In genomic region chr7:100222445-100223132, GRCh38 we compare ENCODE assay signal across 15 cellular contexts. TPM values are rescaled to one million over a fixed set of nuclear protein-coding genes. Genes with fewer than 3 reads are reported as not detected.
A peak's percentile ranks its signal among the peaks of the same experiment; 100 is the strongest.
DNase-seq lines count a peak whose midpoint lies in the region; ATAC-seq and FAIRE-seq lines count a peak whose summit lies in the region.
"Had no signal": no experiment of that assay in that cellular context is flagged by ENCODE, and none has a peak within 500 bp of the region (broad histone marks: within the 10 kb centered on the region; RNA-seq: fewer than 3 reads in every experiment).

No MANE protein-coding gene starts in this region.

- peak overlapping the region; percentile 82 for H3K4me3 Mint-ChIP-seq in activated CD4-positive, alpha-beta T cell treated with anti-CD3 and anti-CD28 coated beads, Interleukin-2, amount 10 ng/mL, durations not matched to agents 7 days and 5 days
- peak overlapping the region; percentile 94 for H3K4me3 Mint-ChIP-seq in activated T-helper 2 cell treated with anti-CD3 and anti-CD28 coated beads, Interferon-gamma antibody, Interleukin-2, Interleukin-4, amounts not matched to agents 10 μg/mL and 5 μg/mL and 100 μg/mL, durations not matched to agents 14 hours and 24 hours and 36 hours (ENCODE audit: low read depth)
- H3K4me3 Mint-ChIP-seq in natural killer cell treated with Interleukin-12 subunit alpha and Interleukin-12 subunit beta and Interleukin-15 and Interleukin-18, amount 100 ng/mL, for 72 hours = peak overlapping the region; percentile 96

- CTCF ChIA-PET in activated CD4-positive, alpha-beta T cell treated with anti-CD3 and anti-CD28 coated beads, Interleukin-2, amount 10 ng/mL, durations not matched to agents 7 days and 5 days (lab: Charles Lee) = interaction anchor here (0.6 to 1.6 kb wide), 6 partner anchors 10 to 294 kb away, joined by 3 to 5 read pairs (median 4); partner anchors contain the start of gene LAMTOR4

- no peak for FAIRE-seq in frontal cortex (lab: Jason Lieb, UNC)
- FAIRE-seq: A549 had no signal

- POLR2A ChIA-PET in activated CD4-positive, alpha-beta T cell treated with anti-CD3 and anti-CD28 coated beads, Interleukin-2, amount 10 ng/mL, durations not matched to agents 7 days and 5 days (lab: Charles Lee) = no interaction called here

- ATAC-seq in natural killer cell treated with Interleukin-12 subunit alpha and Interleukin-12 subunit beta and Interleukin-15 and Interleukin-18, amount 100 ng/mL, for 72 hours = no peak
- ATAC-seq: A549, left cardiac atrium, mucosa of descending colon had no signal

- peaks cover 61% of the 10 kb centered on the region for H3K36me3 Mint-ChIP-seq in activated CD4-positive, alpha-beta T cell treated with anti-CD3 and anti-CD28 coated beads, Interleukin-2, amount 10 ng/mL, durations not matched to agents 7 days and 5 days (ENCODE audit: low read depth)
- H3K36me3 Mint-ChIP-seq in activated T-helper 2 cell treated with anti-CD3 and anti-CD28 coated beads, Interferon-gamma antibody, Interleukin-2, Interleukin-4, amounts not matched to agents 10 μg/mL and 5 μg/mL and 100 μg/mL, durations not matched to agents 14 hours and 24 hours and 36 hours (ENCODE audit: low read depth) = peaks cover 61% of the 10 kb centered on the region
- no peaks in the 10 kb centered on the region for H3K36me3 Mint-ChIP-seq in natural killer cell treated with Interleukin-12 subunit alpha and Interleukin-12 subunit beta and Interleukin-15 and Interleukin-18, amount 100 ng/mL, for 72 hours

- peaks cover 53% of the 10 kb centered on the region for H3K4me1 Mint-ChIP-seq in activated CD4-positive, alpha-beta T cell treated with anti-CD3 and anti-CD28 coated beads, Interleukin-2, amount 10 ng/mL, durations not matched to agents 7 days and 5 days
- peaks cover 42% of the 10 kb centered on the region for H3K4me1 Mint-ChIP-seq in activated T-helper 2 cell treated with anti-CD3 and anti-CD28 coated beads, Interferon-gamma antibody, Interleukin-2, Interleukin-4, amounts not matched to agents 10 μg/mL and 5 μg/mL and 100 μg/mL, durations not matched to agents 14 hours and 24 hours and 36 hours (ENCODE audit: low read depth)
- peaks cover 40 to 54% of the 10 kb centered on the region in 2 donors for H3K4me1 Mint-ChIP-seq in natural killer cell treated with Interleukin-12 subunit alpha and Interleukin-12 subunit beta and Interleukin-15 and Interleukin-18, amount 100 ng/mL, for 72 hours (ENCODE audit: low read depth in 2 of 2)

- no peaks in the 10 kb centered on the region for H3K27me3 Mint-ChIP-seq in activated CD4-positive, alpha-beta T cell treated with anti-CD3 and anti-CD28 coated beads, Interleukin-2, amount 10 ng/mL, durations not matched to agents 7 days and 5 days
- H3K27me3 Mint-ChIP-seq in activated T-helper 2 cell treated with anti-CD3 and anti-CD28 coated beads, Interferon-gamma antibody, Interleukin-2, Interleukin-4, amounts not matched to agents 10 μg/mL and 5 μg/mL and 100 μg/mL, durations not matched to agents 14 hours and 24 hours and 36 hours (ENCODE audit: low read depth) = no peaks in the 10 kb centered on the region
- H3K27me3 Mint-ChIP-seq in natural killer cell treated with Interleukin-12 subunit alpha and Interleukin-12 subunit beta and Interleukin-15 and Interleukin-18, amount 100 ng/mL, for 72 hours = no peaks in the 10 kb centered on the region

- no peak for DNase-seq in activated CD4-positive, alpha-beta T cell treated with anti-CD3 and anti-CD28 coated beads, Interleukin-2, amount 10 ng/mL, durations not matched to agents 7 days and 5 days
- no peak for DNase-seq in activated CD4-positive, alpha-beta T cell treated with anti-CD3 and anti-CD28 coated beads for 1 hour
- no peak for DNase-seq in Jurkat, Clone E6-1 (ENCODE audit: low read depth, low spot score)
- DNase-seq in activated T-helper 2 cell treated with anti-CD3 and anti-CD28 coated beads, Interferon-gamma antibody, Interleukin-2, Interleukin-4, amounts not matched to agents 10 μg/mL and 5 μg/mL and 100 μg/mL, durations not matched to agents 14 hours and 24 hours and 36 hours (ENCODE audit: low spot score) = no peak
- DNase-seq in natural killer cell treated with Interleukin-12 subunit alpha and Interleukin-12 subunit beta and Interleukin-15 and Interleukin-18, amount 100 ng/mL, for 72 hours (ENCODE audit: low spot score) = no peak
- no peak for DNase-seq in SW480 (ENCODE audit: low spot score)
- DNase-seq in NCI-H1436 (lab: John Stamatoyannopoulos, UW) = no peak
- no peak for DNase-seq in frontal cortex (ENCODE audit: low spot score in 2 of 2)
- DNase-seq: Calu3, HCEC 1CT, hippocampal formation, left cardiac atrium, mucosa of descending colon, ovary had no signal

- H3K4me3 ChIP-seq in Jurkat, Clone E6-1 (ENCODE audit: low read length) = peak overlapping the region; percentile 86
- H3K4me3 ChIP-seq: A549, mucosa of descending colon, ovary had no signal

- intact Hi-C loops in activated T-helper 2 cell treated with anti-CD3 and anti-CD28 coated beads, Interferon-gamma antibody, Interleukin-2, Interleukin-4, amounts not matched to agents 10 μg/mL and 5 μg/mL and 100 μg/mL, durations not matched to agents 14 hours and 24 hours and 36 hours (cut with micrococcal nuclease) = no loop called here

- no peaks in the 10 kb centered on the region for H3K9me3 Mint-ChIP-seq in activated CD4-positive, alpha-beta T cell treated with anti-CD3 and anti-CD28 coated beads, Interleukin-2, amount 10 ng/mL, durations not matched to agents 7 days and 5 days
- H3K9me3 Mint-ChIP-seq in activated T-helper 2 cell treated with anti-CD3 and anti-CD28 coated beads, Interferon-gamma antibody, Interleukin-2, Interleukin-4, amounts not matched to agents 10 μg/mL and 5 μg/mL and 100 μg/mL, durations not matched to agents 14 hours and 24 hours and 36 hours = no peaks in the 10 kb centered on the region
- no peaks in the 10 kb centered on the region for H3K9me3 Mint-ChIP-seq in natural killer cell treated with Interleukin-12 subunit alpha and Interleukin-12 subunit beta and Interleukin-15 and Interleukin-18, amount 100 ng/mL, for 72 hours

- peak overlapping the region; percentile 98 for H3K27ac Mint-ChIP-seq in activated CD4-positive, alpha-beta T cell treated with anti-CD3 and anti-CD28 coated beads, Interleukin-2, amount 10 ng/mL, durations not matched to agents 7 days and 5 days
- H3K27ac Mint-ChIP-seq in activated T-helper 2 cell treated with anti-CD3 and anti-CD28 coated beads, Interferon-gamma antibody, Interleukin-2, Interleukin-4, amounts not matched to agents 10 μg/mL and 5 μg/mL and 100 μg/mL, durations not matched to agents 14 hours and 24 hours and 36 hours = peak overlapping the region; percentile 97
- peak overlapping the region; percentile 98 to 99 for H3K27ac Mint-ChIP-seq in natural killer cell treated with Interleukin-12 subunit alpha and Interleukin-12 subunit beta and Interleukin-15 and Interleukin-18, amount 100 ng/mL, for 72 hours

RNA-seq across cellular contexts. Expression of gene PVRIG, which starts 2.8 kb away (rescaled TPM):
- total RNA-seq in activated CD4-positive, alpha-beta T cell treated with anti-CD3 and anti-CD28 coated beads, Interleukin-2, amount 10 ng/mL, durations not matched to agents 7 days and 5 days = 10 to 100 TPM; 61.2 to 66.6 TPM
- 40.3 TPM for polyA plus RNA-seq in Jurkat, Clone E6-1 (2012; ENCODE audit: insufficient read depth, insufficient read length)
- total RNA-seq in activated T-helper 2 cell treated with anti-CD3 and anti-CD28 coated beads, Interferon-gamma antibody, Interleukin-2, Interleukin-4, amounts not matched to agents 10 μg/mL and 5 μg/mL and 100 μg/mL, durations not matched to agents 14 hours and 24 hours and 36 hours = 18.7 and 21.7 TPM in 2 replicates
- 10 to 100 TPM; 32.2 to 43.9 TPM for total RNA-seq in natural killer cell treated with Interleukin-12 subunit alpha and Interleukin-12 subunit beta and Interleukin-15 and Interleukin-18, amount 100 ng/mL, for 72 hours
- not detected for total RNA-seq in frontal cortex
- total RNA-seq: Calu3 had no signal
- polyA plus RNA-seq: A549 had no signal

RNA-seq across cellular contexts. Expression of gene STAG3, which starts 44.9 kb away (rescaled TPM):
- 10 to 100 TPM; 24.2 to 24.7 TPM for total RNA-seq in activated CD4-positive, alpha-beta T cell treated with anti-CD3 and anti-CD28 coated beads, Interleukin-2, amount 10 ng/mL, durations not matched to agents 7 days and 5 days
- polyA plus RNA-seq in Jurkat, Clone E6-1 (2012; ENCODE audit: insufficient read depth, insufficient read length) = 20.1 TPM
- 20.6 and 22.3 TPM in 2 replicates for total RNA-seq in activated T-helper 2 cell treated with anti-CD3 and anti-CD28 coated beads, Interferon-gamma antibody, Interleukin-2, Interleukin-4, amounts not matched to agents 10 μg/mL and 5 μg/mL and 100 μg/mL, durations not matched to agents 14 hours and 24 hours and 36 hours
- total RNA-seq in natural killer cell treated with Interleukin-12 subunit alpha and Interleukin-12 subunit beta and Interleukin-15 and Interleukin-18, amount 100 ng/mL, for 72 hours = 10 to 100 TPM; 13.7 to 24.4 TPM
- 1.2 TPM for total RNA-seq in frontal cortex

RNA-seq across cellular contexts. Expression of gene GPC2, which starts 45.4 kb away (rescaled TPM):
- total RNA-seq in activated CD4-positive, alpha-beta T cell treated with anti-CD3 and anti-CD28 coated beads, Interleukin-2, amount 10 ng/mL, durations not matched to agents 7 days and 5 days = 10 to 100 TPM; 13.9 to 20.9 TPM
- polyA plus RNA-seq in Jurkat, Clone E6-1 (2012; ENCODE audit: insufficient read depth, insufficient read length) = 20.1 TPM
- total RNA-seq in activated T-helper 2 cell treated with anti-CD3 and anti-CD28 coated beads, Interferon-gamma antibody, Interleukin-2, Interleukin-4, amounts not matched to agents 10 μg/mL and 5 μg/mL and 100 μg/mL, durations not matched to agents 14 hours and 24 hours and 36 hours = 7.0 and 7.8 TPM in 2 replicates
- total RNA-seq in natural killer cell treated with Interleukin-12 subunit alpha and Interleukin-12 subunit beta and Interleukin-15 and Interleukin-18, amount 100 ng/mL, for 72 hours = 1 to 10 TPM; 2.6 to 2.7 TPM
- total RNA-seq in frontal cortex = 75.0 TPM

RNA-seq across cellular contexts. Expression of gene GAL3ST4, which starts 54.2 kb away (rescaled TPM):
- 10 to 100 TPM; 14.2 to 15.6 TPM for total RNA-seq in activated CD4-positive, alpha-beta T cell treated with anti-CD3 and anti-CD28 coated beads, Interleukin-2, amount 10 ng/mL, durations not matched to agents 7 days and 5 days
- polyA plus RNA-seq in Jurkat, Clone E6-1 (2012; ENCODE audit: insufficient read depth, insufficient read length) = 4.4 TPM
- total RNA-seq in activated T-helper 2 cell treated with anti-CD3 and anti-CD28 coated beads, Interferon-gamma antibody, Interleukin-2, Interleukin-4, amounts not matched to agents 10 μg/mL and 5 μg/mL and 100 μg/mL, durations not matched to agents 14 hours and 24 hours and 36 hours = 2.4 and 2.8 TPM in 2 replicates
- total RNA-seq in natural killer cell treated with Interleukin-12 subunit alpha and Interleukin-12 subunit beta and Interleukin-15 and Interleukin-18, amount 100 ng/mL, for 72 hours = 1 to 10 TPM in 1 of 2 donors, under 1 TPM in 1; 0.57 to 1.1 TPM
- 2.0 TPM for total RNA-seq in frontal cortex

Comparison
In these comparisons a context has a peak if more than half of its experiments do, and no peak if none do; other contexts are left out.
1. RNA of gene PVRIG, which starts 2.8 kb away (total RNA-seq): 61.2 to 66.6 TPM in activated CD4-positive, alpha-beta T cell treated with anti-CD3 and anti-CD28 coated beads, Interleukin-2, amount 10 ng/mL, durations not matched to agents 7 days and 5 days, 32.2 to 43.9 TPM in natural killer cell treated with Interleukin-12 subunit alpha and Interleukin-12 subunit beta and Interleukin-15 and Interleukin-18, amount 100 ng/mL, for 72 hours and 18.7 to 21.7 TPM in activated T-helper 2 cell treated with anti-CD3 and anti-CD28 coated beads, Interferon-gamma antibody, Interleukin-2, Interleukin-4, amounts not matched to agents 10 μg/mL and 5 μg/mL and 100 μg/mL, durations not matched to agents 14 hours and 24 hours and 36 hours; not detected in frontal cortex (single experiment); every median in the first group is over 10 times any median in the second.
2. Peak in every context shown above with its lines, with median percentiles within 50 percentile points of each other: H3K27ac Mint-ChIP-seq and H3K4me3 Mint-ChIP-seq.